8 cellular contexts compared by ENCODE assay signal in the genomic region with DNA sequence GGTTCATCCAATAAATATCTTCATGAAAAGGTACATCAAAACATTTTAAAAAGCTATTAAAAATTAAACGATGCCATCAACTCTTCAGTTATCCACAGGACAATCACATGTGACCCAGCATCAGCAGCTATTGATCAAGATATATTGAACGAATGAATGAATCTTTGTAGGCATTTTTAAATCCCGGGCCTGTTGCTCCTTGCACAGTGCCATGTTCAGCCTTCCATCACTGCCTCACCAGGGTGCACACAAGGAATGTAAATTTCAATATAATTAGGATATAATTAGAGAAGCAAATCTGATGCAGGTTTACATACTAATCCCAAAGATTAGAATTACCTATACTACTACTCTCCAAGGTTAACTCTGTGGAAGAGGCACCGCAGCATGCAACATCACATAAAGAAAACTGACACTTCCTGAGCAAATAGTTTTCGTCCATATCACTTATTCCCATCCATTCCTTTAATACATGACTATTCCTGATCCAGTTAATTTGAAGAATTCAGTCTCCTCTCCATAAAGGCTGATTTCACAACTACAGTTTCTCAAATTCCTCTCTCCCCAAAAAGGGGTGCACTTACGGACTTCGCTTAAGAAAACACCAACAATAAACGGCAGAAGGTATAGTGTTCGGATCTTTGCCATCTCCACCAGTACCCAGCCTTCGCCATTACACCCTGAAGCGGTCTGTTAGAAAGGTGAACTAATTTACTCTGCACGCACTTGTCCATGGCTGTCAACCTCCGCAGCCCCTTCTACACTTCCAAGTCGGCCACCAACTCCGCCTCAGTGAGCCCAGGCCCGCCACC. TPM values are rescaled to one million over a fixed set of nuclear protein-coding genes. Genes with fewer than 3 reads are reported as not detected.
DNase-seq lines count a peak whose midpoint lies in the region; ATAC-seq and TF ChIP-seq lines count a peak whose summit lies in the region.

No MANE protein-coding gene starts in this region.

- H3K9me3 ChIP-seq in CD4-positive, alpha-beta T cell (ENCODE audit: control insufficient read depth, low read length): no peaks in the 10 kb centered on the region
- no peaks in the 10 kb centered on the region for H3K9me3 ChIP-seq in sigmoid colon

- intact Hi-C loops in CD4-positive, alpha-beta T cell (cut with DNase I, micrococcal nuclease): loop anchor here (5.0 kb wide), 4 partner anchors 73 to 323 kb away; a partner anchor contains a TSS
- intact Hi-C loops in activated CD4-positive, alpha-beta memory T cell treated with anti-CD3 and anti-CD28 coated beads for 36 hours (cut with micrococcal nuclease): loop anchor here (2.0 to 10.0 kb wide), 5 partner anchors 166 to 223 kb away; a partner anchor contains a TSS
- intact Hi-C loops in sigmoid colon (cut with DNase I): loop anchor here (5.0 kb wide), 1 partner anchor 212 kb away; no protein-coding TSS in a partner anchor

- 1 to 6% methylated on average over 16 of the region's 16 CpGs for WGBS in sigmoid colon, 2 donors

- peaks cover 15% of the 10 kb centered on the region for H3K36me3 Mint-ChIP-seq in CD4-positive, alpha-beta T cell (ENCODE audit: low read depth)
- H3K36me3 Mint-ChIP-seq in activated CD4-positive, alpha-beta memory T cell treated with anti-CD3 and anti-CD28 coated beads for 36 hours: no peaks in the 10 kb centered on the region

- no peak for TF ChIP-seq POLR2A in sigmoid colon (IDR thresholded peaks at IDR 0.05)

- H3K4me1 ChIP-seq in sigmoid colon: peaks cover 0 to 59% (median 41%) of the 10 kb centered on the region in 4 donors

- peak overlapping the region; percentile 82 to 95 (median 92) for H3K4me3 ChIP-seq in sigmoid colon

- H3K4me1 Mint-ChIP-seq in CD4-positive, alpha-beta T cell (ENCODE audit: low read depth): peaks cover 58% of the 10 kb centered on the region
- peaks cover 40% of the 10 kb centered on the region for H3K4me1 Mint-ChIP-seq in activated CD4-positive, alpha-beta memory T cell treated with anti-CD3 and anti-CD28 coated beads for 36 hours (ENCODE audit: low read depth)

- no peaks in the 10 kb centered on the region for H3K27me3 ChIP-seq in CD4-positive, alpha-beta T cell (ENCODE audit: control insufficient read depth, insufficient read depth, low read length)
- no peaks in the 10 kb centered on the region for H3K27me3 ChIP-seq in sigmoid colon

- H3K27ac ChIP-seq in CD4-positive, alpha-beta T cell (ENCODE audit: low read depth, low read length): peak overlapping the region; percentile 79
- peak overlapping the region; percentile 93 to 96 (median 95) for H3K27ac ChIP-seq in sigmoid colon

- POLR2A ChIA-PET in CD4-positive, alpha-beta T cell (lab: Charles Lee): interaction anchor here (1.8 to 3.5 kb wide), 3 partner anchors 54 to 166 kb away, joined by 6 to 22 read pairs (median 7); a partner anchor contains a TSS
- POLR2A ChIA-PET in activated CD4-positive, alpha-beta memory T cell treated with anti-CD3 and anti-CD28 coated beads for 36 hours (lab: Charles Lee): no interaction called here

- no peak for TF ChIP-seq EP300 in sigmoid colon (IDR thresholded peaks at IDR 0.05)

- ATAC-seq in CD4-positive, alpha-beta T cell (ENCODE audit: poor library complexity): peak; percentile 10
- peak; percentile 5 for ATAC-seq in HG03378 (IDR thresholded peaks at IDR 0.05; ENCODE audit: unreplicated experiment)
- ATAC-seq in GM21367 (IDR thresholded peaks at IDR 0.05; ENCODE audit: unreplicated experiment): no peak
- ATAC-seq in GM18909 (IDR thresholded peaks at IDR 0.05; ENCODE audit: poor library complexity, unreplicated experiment): no peak

- peak overlapping the region; percentile 99 for H3K27ac Mint-ChIP-seq in CD4-positive, alpha-beta T cell
- H3K27ac Mint-ChIP-seq in activated CD4-positive, alpha-beta memory T cell treated with anti-CD3 and anti-CD28 coated beads for 36 hours: peak overlapping the region; percentile 74

- TF ChIP-seq CTCF in CD4-positive, alpha-beta T cell (IDR thresholded peaks at IDR 0.05): no peak
- no peak for TF ChIP-seq CTCF in sigmoid colon (IDR thresholded peaks at IDR 0.05)

- peak overlapping the region; percentile 92 for H3K4me3 Mint-ChIP-seq in CD4-positive, alpha-beta T cell
- peak overlapping the region; percentile 85 for H3K4me3 Mint-ChIP-seq in activated CD4-positive, alpha-beta memory T cell treated with anti-CD3 and anti-CD28 coated beads for 36 hours

- H3K9me3 Mint-ChIP-seq in CD4-positive, alpha-beta T cell: no peaks in the 10 kb centered on the region
- H3K9me3 Mint-ChIP-seq in activated CD4-positive, alpha-beta memory T cell treated with anti-CD3 and anti-CD28 coated beads for 36 hours: no peaks in the 10 kb centered on the region

- CTCF ChIA-PET in CD4-positive, alpha-beta T cell (lab: Charles Lee): interaction anchor here (0.6 to 1.5 kb wide), 5 partner anchors 12 to 72 kb away, joined by 3 to 5 read pairs (median 3); no protein-coding TSS in a partner anchor
- CTCF ChIA-PET in activated CD4-positive, alpha-beta memory T cell treated with anti-CD3 and anti-CD28 coated beads for 36 hours (lab: Charles Lee): interaction anchor here (1.6 kb wide), 1 partner anchor 72 kb away, joined by 5 read pairs; no protein-coding TSS in a partner anchor

- no peaks in the 10 kb centered on the region for H3K27me3 Mint-ChIP-seq in CD4-positive, alpha-beta T cell
- no peaks in the 10 kb centered on the region for H3K27me3 Mint-ChIP-seq in activated CD4-positive, alpha-beta memory T cell treated with anti-CD3 and anti-CD28 coated beads for 36 hours

- in situ Hi-C loops in ACHN (cut with HindIII; ENCODE audit: low pct_ligation_motif_present, low pct_unique_long_range_greater_than_20kb, low sequenced_read_pairs): no loop called here

- H3K36me3 ChIP-seq in sigmoid colon: no peaks in the 10 kb centered on the region

- no peak for DNase-seq in CD4-positive, alpha-beta T cell
- no peak for DNase-seq in activated CD4-positive, alpha-beta memory T cell treated with anti-CD3 and anti-CD28 coated beads for 36 hours
- DNase-seq in globus pallidus (ENCODE audit: low spot score): peak; percentile 38
- no peak for DNase-seq in sigmoid colon
- no peak for DNase-seq in ACHN

RNA-seq across cellular contexts. Expression of a gene that starts 0.9 kb away (rescaled TPM):
- total RNA-seq in CD4-positive, alpha-beta T cell: 100 to 1,000 TPM; 118 TPM
- total RNA-seq in activated CD4-positive, alpha-beta memory T cell treated with anti-CD3 and anti-CD28 coated beads for 36 hours: 100 to 1,000 TPM; 104 to 112 TPM
- total RNA-seq in sigmoid colon: 100 to 1,000 TPM in 3 of 4 donors, 10 to 100 TPM in 1; 93.1 to 160 (median 112) TPM
- 10 to 100 TPM; 25.8 to 86.9 (median 40.0) TPM for polyA plus RNA-seq in sigmoid colon

RNA-seq across cellular contexts. Expression of a gene that starts 2.6 kb away (rescaled TPM):
- total RNA-seq in CD4-positive, alpha-beta T cell: 10 to 100 TPM; 48.4 to 49.0 TPM
- 10 to 100 TPM; 31.6 to 33.7 TPM for total RNA-seq in activated CD4-positive, alpha-beta memory T cell treated with anti-CD3 and anti-CD28 coated beads for 36 hours
- 10 to 100 TPM; 20.3 to 42.4 (median 33.0) TPM for total RNA-seq in sigmoid colon
- 10 to 100 TPM in 1 of 3 donors, 1 to 10 TPM in 2; 3.0 to 24.2 (median 5.1) TPM for polyA plus RNA-seq in sigmoid colon

Comparison
In these comparisons a context has a peak if more than half of its experiments do, and no peak if none do; other contexts are left out.
1. ATAC-seq: peak in CD4-positive, alpha-beta T cell (single experiment) and HG03378 (single experiment); none in GM21367 (single experiment) and GM18909 (single experiment).